8 cellular contexts compared by ENCODE assay signal in genomic region chr17:78168906-78169793, GRCh38.
DNase-seq lines count a peak whose midpoint lies in the region; ATAC-seq and TF ChIP-seq lines count a peak whose summit lies in the region.

No MANE protein-coding gene starts in this region.

- no peak overlapping the region for H3K27ac ChIP-seq in SK-N-MC

- H3K36me3 ChIP-seq in SK-N-MC (ENCODE audit: insufficient read depth, low read length) = peaks cover 14% of the 10 kb centered on the region

- peak overlapping the region; percentile 88 for H3K4me3 ChIP-seq in SK-N-MC
- peak overlapping the region; percentile 74 for H3K4me3 ChIP-seq in retinal pigment epithelial cell (ENCODE audit: low read length)

- TF ChIP-seq CTCF in retinal pigment epithelial cell (conservative IDR thresholded peaks at IDR 0.05; ENCODE audit: low read depth, low read length) = no peak

- ATAC-seq in HG03159 (IDR thresholded peaks at IDR 0.05; ENCODE audit: unreplicated experiment) = peak; percentile 17

- peak overlapping the region; percentile 65 for H3K9ac ChIP-seq in SK-N-MC (ENCODE audit: insufficient read length)

- H3K9me3 ChIP-seq in SK-N-MC (ENCODE audit: low read depth, low read length) = no peaks in the 10 kb centered on the region

- DNase-seq in NCI-H2227 (lab: John Stamatoyannopoulos, UW; ENCODE audit: unreplicated experiment) = peak; percentile 62
- DNase-seq in NCI-H2227 treated with DMSO at 0.1 percent for 48 hours (lab: John Stamatoyannopoulos, UW) = no peak
- DNase-seq in SK-N-MC (ENCODE audit: low read depth, low spot score) = no peak
- peak; percentile 24 for DNase-seq in amniotic stem cell (lab: John Stamatoyannopoulos, UW)
- DNase-seq in hepatic stellate cell (ENCODE audit: low spot score) = peak; percentile 85
- no peak for DNase-seq in retinal pigment epithelial cell (ENCODE audit: low read depth)
- no peak for DNase-seq in NCI-H1436 treated with DMSO at 0.1 percent for 48 hours (lab: John Stamatoyannopoulos, UW)

Comparison
In these comparisons a context has a peak if more than half of its experiments do, and no peak if none do; other contexts are left out.
1. DNase-seq: peak in NCI-H2227 (single experiment), amniotic stem cell (single experiment) and hepatic stellate cell (single experiment); none in NCI-H2227 treated with DMSO at 0.1 percent for 48 hours (single experiment), SK-N-MC (single experiment), retinal pigment epithelial cell (single experiment) and NCI-H1436 treated with DMSO at 0.1 percent for 48 hours (single experiment).